In the genomic region with DNA sequence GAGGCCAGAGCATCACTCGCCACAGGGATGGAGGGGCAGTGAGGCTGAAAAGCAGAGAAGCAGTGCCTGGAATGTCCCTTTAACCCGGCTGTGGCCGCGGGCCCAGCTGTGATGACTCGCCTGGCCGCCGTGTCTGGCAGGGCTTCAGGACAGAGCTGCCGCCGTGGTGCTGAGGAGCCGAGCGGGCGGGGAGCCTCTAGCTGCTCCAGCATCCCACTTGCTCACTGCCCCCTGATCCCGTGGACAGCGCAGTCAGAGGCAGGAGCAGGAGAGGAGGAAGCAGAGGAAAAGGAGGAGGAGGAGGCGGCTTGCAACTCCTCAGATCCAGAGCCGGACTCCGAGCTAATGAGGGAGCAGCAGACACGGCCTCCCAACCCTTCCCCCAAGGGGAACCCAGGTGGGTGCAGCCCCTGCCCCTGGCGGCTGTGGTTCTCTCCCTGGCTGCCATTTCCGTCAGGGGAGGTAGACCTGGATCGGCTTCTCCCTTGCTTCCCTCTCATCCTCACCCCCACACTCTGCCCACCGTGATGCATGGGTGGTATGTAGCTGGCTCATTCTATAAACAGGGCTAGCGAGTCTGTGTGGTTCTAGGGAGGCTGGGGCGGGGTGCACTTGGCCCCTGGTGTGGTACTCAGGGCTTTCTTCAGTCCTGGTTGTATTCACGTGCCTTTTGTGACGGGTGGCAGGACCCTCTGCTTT, we compare ENCODE assay signal across 10 cellular contexts.
DNase-seq lines count a peak whose midpoint lies in the region; ATAC-seq lines count a peak whose summit lies in the region.
"Had no signal": no experiment of that assay in that cellular context is flagged by ENCODE, and none has a peak within 500 bp of the region (broad histone marks: within the 10 kb centered on the region; RNA-seq: fewer than 3 reads in every experiment).

No MANE protein-coding gene starts in this region.

- H3K4me1 Mint-ChIP-seq in stimulated activated effector memory CD8-positive, alpha-beta T cell treated with anti-CD3 and anti-CD28 coated beads, Interleukin-12 subunit alpha, Interleukin-12 subunit beta, amount 100 ng/mL, for 72 hours: peaks cover 29% of the 10 kb centered on the region
- H3K4me1 Mint-ChIP-seq in activated T-helper 2 cell treated with anti-CD3 and anti-CD28 coated beads, Interferon-gamma antibody, Interleukin-2, Interleukin-4, amounts not matched to agents 10 μg/mL and 5 μg/mL and 100 μg/mL, durations not matched to agents 14 hours and 24 hours and 36 hours (ENCODE audit: low read depth): no peaks in the 10 kb centered on the region

- peak; percentile 36 for DNase-seq in HCEC 1CT
- peak in 50 of 61 donors; percentile 9 to 78 (median 48) for DNase-seq in caudate nucleus (lab: John Stamatoyannopoulos, UW)
- peak; percentile 75 for DNase-seq in kidney tubule cell (ENCODE audit: low spot score)
- no peak for DNase-seq in stimulated activated effector memory CD8-positive, alpha-beta T cell treated with anti-CD3 and anti-CD28 coated beads, Interleukin-12 subunit alpha, Interleukin-12 subunit beta, amount 100 ng/mL, for 72 hours (ENCODE audit: low spot score in 2 of 2)
- no peak for DNase-seq in NCI-H345 treated with DMSO at 0.1 percent for 48 hours (lab: John Stamatoyannopoulos, UW; ENCODE audit: unreplicated experiment)
- DNase-seq in NCI-H1694 treated with DMSO at 0.1 percent for 48 hours (lab: John Stamatoyannopoulos, UW): no peak
- DNase-seq in activated T-helper 2 cell treated with anti-CD3 and anti-CD28 coated beads, Interferon-gamma antibody, Interleukin-2, Interleukin-4, amounts not matched to agents 10 μg/mL and 5 μg/mL and 100 μg/mL, durations not matched to agents 14 hours and 24 hours and 36 hours (ENCODE audit: low spot score): no peak
- DNase-seq: activated T-cell treated with anti-CD3 and anti-CD28 coated beads, Interleukin-2, amount 50 U/mL, for 1 hour; NCI-H774 had no signal

- H3K4me3 Mint-ChIP-seq in stimulated activated effector memory CD8-positive, alpha-beta T cell treated with anti-CD3 and anti-CD28 coated beads, Interleukin-12 subunit alpha, Interleukin-12 subunit beta, amount 100 ng/mL, for 72 hours: no peak overlapping the region
- no peak overlapping the region for H3K4me3 Mint-ChIP-seq in activated T-helper 2 cell treated with anti-CD3 and anti-CD28 coated beads, Interferon-gamma antibody, Interleukin-2, Interleukin-4, amounts not matched to agents 10 μg/mL and 5 μg/mL and 100 μg/mL, durations not matched to agents 14 hours and 24 hours and 36 hours (ENCODE audit: low read depth)

- no peak for ATAC-seq in stimulated activated effector memory CD8-positive, alpha-beta T cell treated with anti-CD3 and anti-CD28 coated beads, Interleukin-12 subunit alpha, Interleukin-12 subunit beta, amount 100 ng/mL, for 72 hours
- ATAC-seq in HG03025 (IDR thresholded peaks at IDR 0.05; ENCODE audit: low FRiP score, unreplicated experiment): no peak

- no peak overlapping the region for H3K27ac ChIP-seq in caudate nucleus (ENCODE audit: low read depth, low read length)

- no peaks in the 10 kb centered on the region for H3K27me3 Mint-ChIP-seq in activated T-helper 2 cell treated with anti-CD3 and anti-CD28 coated beads, Interferon-gamma antibody, Interleukin-2, Interleukin-4, amounts not matched to agents 10 μg/mL and 5 μg/mL and 100 μg/mL, durations not matched to agents 14 hours and 24 hours and 36 hours (ENCODE audit: low read depth)

- H3K9me3 Mint-ChIP-seq in stimulated activated effector memory CD8-positive, alpha-beta T cell treated with anti-CD3 and anti-CD28 coated beads, Interleukin-12 subunit alpha, Interleukin-12 subunit beta, amount 100 ng/mL, for 72 hours: no peaks in the 10 kb centered on the region
- no peaks in the 10 kb centered on the region for H3K9me3 Mint-ChIP-seq in activated T-helper 2 cell treated with anti-CD3 and anti-CD28 coated beads, Interferon-gamma antibody, Interleukin-2, Interleukin-4, amounts not matched to agents 10 μg/mL and 5 μg/mL and 100 μg/mL, durations not matched to agents 14 hours and 24 hours and 36 hours

- intact Hi-C loops in activated T-helper 2 cell treated with anti-CD3 and anti-CD28 coated beads, Interferon-gamma antibody, Interleukin-2, Interleukin-4, amounts not matched to agents 10 μg/mL and 5 μg/mL and 100 μg/mL, durations not matched to agents 14 hours and 24 hours and 36 hours (cut with micrococcal nuclease): no loop called here

- H3K36me3 Mint-ChIP-seq in stimulated activated effector memory CD8-positive, alpha-beta T cell treated with anti-CD3 and anti-CD28 coated beads, Interleukin-12 subunit alpha, Interleukin-12 subunit beta, amount 100 ng/mL, for 72 hours: peaks cover 29% of the 10 kb centered on the region
- H3K36me3 Mint-ChIP-seq in activated T-helper 2 cell treated with anti-CD3 and anti-CD28 coated beads, Interferon-gamma antibody, Interleukin-2, Interleukin-4, amounts not matched to agents 10 μg/mL and 5 μg/mL and 100 μg/mL, durations not matched to agents 14 hours and 24 hours and 36 hours (ENCODE audit: low read depth): peaks cover 19% of the 10 kb centered on the region

- H3K27ac Mint-ChIP-seq in stimulated activated effector memory CD8-positive, alpha-beta T cell treated with anti-CD3 and anti-CD28 coated beads, Interleukin-12 subunit alpha, Interleukin-12 subunit beta, amount 100 ng/mL, for 72 hours: peak overlapping the region; percentile 93
- H3K27ac Mint-ChIP-seq in activated T-helper 2 cell treated with anti-CD3 and anti-CD28 coated beads, Interferon-gamma antibody, Interleukin-2, Interleukin-4, amounts not matched to agents 10 μg/mL and 5 μg/mL and 100 μg/mL, durations not matched to agents 14 hours and 24 hours and 36 hours: no peak overlapping the region

Comparison
In these comparisons a context has a peak if more than half of its experiments do, and no peak if none do; other contexts are left out.
1. DNase-seq: peak in HCEC 1CT (single experiment), caudate nucleus (50 of 61) and kidney tubule cell (single experiment); none in stimulated activated effector memory CD8-positive, alpha-beta T cell treated with anti-CD3 and anti-CD28 coated beads, Interleukin-12 subunit alpha, Interleukin-12 subunit beta, amount 100 ng/mL, for 72 hours (0 of 2), NCI-H345 treated with DMSO at 0.1 percent for 48 hours (single experiment), NCI-H1694 treated with DMSO at 0.1 percent for 48 hours (single experiment) and activated T-helper 2 cell treated with anti-CD3 and anti-CD28 coated beads, Interferon-gamma antibody, Interleukin-2, Interleukin-4, amounts not matched to agents 10 μg/mL and 5 μg/mL and 100 μg/mL, durations not matched to agents 14 hours and 24 hours and 36 hours (single experiment).